In the genomic region with DNA sequence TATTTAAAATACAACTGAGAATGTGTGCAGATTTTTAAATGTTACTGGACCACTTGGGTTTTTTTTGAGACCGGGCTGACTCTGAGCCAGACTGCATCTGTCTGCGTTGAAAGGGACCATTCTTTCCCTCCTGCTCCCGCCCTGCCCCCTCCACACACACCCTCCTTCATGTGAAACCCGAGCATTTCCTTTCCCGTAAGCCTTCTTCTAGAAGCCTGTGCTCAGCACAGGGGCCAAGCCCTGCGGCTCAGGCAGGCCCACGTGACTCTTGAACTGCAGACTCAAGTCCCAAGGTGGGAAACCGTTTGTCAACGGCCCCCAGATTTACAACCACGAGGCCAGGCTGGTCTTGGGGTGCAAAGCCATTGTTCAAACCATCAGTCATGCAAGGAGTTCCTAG, we compare ENCODE assay signal across 8 cellular contexts.
DNase-seq lines count a peak whose midpoint lies in the region; ATAC-seq lines count a peak whose summit lies in the region.

No MANE protein-coding gene starts in this region.

- ATAC-seq in HG02610 (IDR thresholded peaks at IDR 0.05; ENCODE audit: unreplicated experiment) (peak; percentile 57), HG02642 (IDR thresholded peaks at IDR 0.05; ENCODE audit: poor library complexity, unreplicated experiment) (no peak), GM18867 (IDR thresholded peaks at IDR 0.05; ENCODE audit: unreplicated experiment) (no peak), HG03139 (IDR thresholded peaks at IDR 0.05; ENCODE audit: unreplicated experiment) (no peak)

- no peaks in the 10 kb centered on the region for H3K27me3 ChIP-seq in BLaER1 treated with 17β-estradiol and CSF1 and Interleukin-3, amounts not matched to agents 10 nM and 100 nM

- H3K27me3 Mint-ChIP-seq in activated naive CD4-positive, alpha-beta T cell treated with anti-CD3 and anti-CD28 coated beads, Interleukin-2, amount 50 U/mL, for 24 hours = no peaks in the 10 kb centered on the region

- H3K4me3 Mint-ChIP-seq in activated naive CD4-positive, alpha-beta T cell treated with anti-CD3 and anti-CD28 coated beads, Interleukin-2, amount 50 U/mL, for 24 hours = no peak overlapping the region

- peaks cover 73% of the 10 kb centered on the region for H3K4me1 Mint-ChIP-seq in activated naive CD4-positive, alpha-beta T cell treated with anti-CD3 and anti-CD28 coated beads, Interleukin-2, amount 50 U/mL, for 24 hours

- H3K9me3 ChIP-seq in BLaER1 treated with 17β-estradiol and CSF1 and Interleukin-3, amounts not matched to agents 10 nM and 100 nM (replicated peaks in 1 of 11) = peaks cover 0 to 12% (median 5%) of the 10 kb centered on the region in 11 experiments; a peak in 7 of 22 replicates

- H3K36me3 Mint-ChIP-seq in activated naive CD4-positive, alpha-beta T cell treated with anti-CD3 and anti-CD28 coated beads, Interleukin-2, amount 50 U/mL, for 24 hours = no peaks in the 10 kb centered on the region

- DNase-seq in hippocampal formation (lab: John Stamatoyannopoulos, UW) = peak; percentile 50 to 70
- DNase-seq in stimulated activated CD4-positive, alpha-beta T cell treated with anti-CD3 and anti-CD28 coated beads, Interleukin-12 subunit alpha, Interleukin-12 subunit beta, amount 100 ng/mL, for 4 hours = peak; percentile 27

- H3K4me3 ChIP-seq in BLaER1 treated with 17β-estradiol and CSF1 and Interleukin-3, amounts not matched to agents 10 nM and 100 nM = no peak overlapping the region

- H4K20me1 ChIP-seq in BLaER1 treated with 17β-estradiol and CSF1 and Interleukin-3, amounts not matched to agents 10 nM and 100 nM = no peaks in the 10 kb centered on the region

- peak overlapping the region; percentile 13 to 74 (median 51); a peak in 20 of 22 replicates for H3K4me2 ChIP-seq in BLaER1 treated with 17β-estradiol and CSF1 and Interleukin-3, amounts not matched to agents 10 nM and 100 nM

- H3K36me3 ChIP-seq in BLaER1 treated with 17β-estradiol and CSF1 and Interleukin-3, amounts not matched to agents 10 nM and 100 nM = no peaks in the 10 kb centered on the region

- H3K9me3 Mint-ChIP-seq in activated naive CD4-positive, alpha-beta T cell treated with anti-CD3 and anti-CD28 coated beads, Interleukin-2, amount 50 U/mL, for 24 hours = no peaks in the 10 kb centered on the region

- peak overlapping the region; percentile 51 for H3K27ac Mint-ChIP-seq in activated naive CD4-positive, alpha-beta T cell treated with anti-CD3 and anti-CD28 coated beads, Interleukin-2, amount 50 U/mL, for 24 hours

- H3K4me1 ChIP-seq in BLaER1 treated with 17β-estradiol and CSF1 and Interleukin-3, amounts not matched to agents 10 nM and 100 nM = peaks cover 8 to 18% (median 12%) of the 10 kb centered on the region in 10 experiments

- no peak overlapping the region for H3K9ac ChIP-seq in BLaER1 treated with 17β-estradiol and CSF1 and Interleukin-3, amounts not matched to agents 10 nM and 100 nM

- no peak overlapping the region for H3K27ac ChIP-seq in BLaER1 treated with 17β-estradiol and CSF1 and Interleukin-3, amounts not matched to agents 10 nM and 100 nM
